In genomic region chr10:125155669-125156068, GRCh38 we compare ENCODE assay signal across 9 cellular contexts. TPM values are rescaled to one million over a fixed set of nuclear protein-coding genes. Genes with fewer than 3 reads are reported as not detected.
DNase-seq lines count a peak whose midpoint lies in the region; TF ChIP-seq lines count a peak whose summit lies in the region.
"Had no signal": no experiment of that assay in that cellular context is flagged by ENCODE, and none has a peak within 500 bp of the region (broad histone marks: within the 10 kb centered on the region; RNA-seq: fewer than 3 reads in every experiment).

No MANE protein-coding gene starts in this region.

- POLR2A ChIA-PET in CD8-positive, alpha-beta memory T cell (lab: Charles Lee) = no interaction called here

- H3K9ac ChIP-seq in endodermal cell (ENCODE audit: extremely low read depth, low read length, poor library complexity, severe bottlenecking) (no peak overlapping the region), mucosa of rectum (ENCODE audit: low read depth in 1 of 2, low read length in 2 of 2) (peak overlapping the region; percentile 28 to 97)

- H3K27me3 ChIP-seq in endodermal cell (ENCODE audit: control insufficient read depth, insufficient read depth, low read length, poor library complexity, severe bottlenecking) (no peaks in the 10 kb centered on the region), mucosa of rectum (ENCODE audit: control insufficient read depth in 2 of 2, insufficient read depth in 2 of 2, low read length in 2 of 2) (no peaks in the 10 kb centered on the region), thyroid gland (no peaks in the 10 kb centered on the region)
- H3K27me3 ChIP-seq in CD8-positive, alpha-beta memory T cell (ENCODE audit: insufficient read depth, low read length, poor library complexity, severe bottlenecking) = peaks cover 5% of the 10 kb centered on the region

- no peak for TF ChIP-seq POLR2A in thyroid gland (IDR thresholded peaks at IDR 0.05)

- H3K36me3 ChIP-seq in endodermal cell (ENCODE audit: control insufficient read depth, insufficient read depth, low read length) (peaks cover 7% of the 10 kb centered on the region), mucosa of rectum (ENCODE audit: control insufficient read depth in 2 of 2, insufficient read depth in 2 of 2, low read length in 2 of 2) (no peaks in the 10 kb centered on the region), thyroid gland (no peaks in the 10 kb centered on the region)
- H3K36me3 ChIP-seq in CD8-positive, alpha-beta memory T cell (ENCODE audit: insufficient read depth, low read length) = no peaks in the 10 kb centered on the region

- H3K4me1 ChIP-seq in endodermal cell (ENCODE audit: control insufficient read depth, insufficient read depth, low read length) (peaks cover 14% of the 10 kb centered on the region), mucosa of rectum (ENCODE audit: control insufficient read depth in 2 of 2, insufficient read depth in 2 of 2, low read length in 2 of 2) (peaks cover 40 to 59% of the 10 kb centered on the region in 2 donors), thyroid gland (peaks cover 70 to 73% of the 10 kb centered on the region in 2 donors)
- peaks cover 5% of the 10 kb centered on the region for H3K4me1 ChIP-seq in CD8-positive, alpha-beta memory T cell (ENCODE audit: insufficient read depth, low read length)

- no peaks in the 10 kb centered on the region for H3K9me3 Mint-ChIP-seq in endodermal cell
- no peaks in the 10 kb centered on the region for H3K9me3 Mint-ChIP-seq in activated T-cell treated with anti-CD3 and anti-CD28 coated beads, Interleukin-2, amount 50 U/mL, for 24 hours
- H3K9me3 Mint-ChIP-seq in CD8-positive, alpha-beta memory T cell = peaks cover 0 to 5% (median 0%) of the 10 kb centered on the region in 5 donors

- intact Hi-C loops in thyroid gland (cut with DNase I) = loop anchor here (10.0 kb wide), 1 partner anchor 71 kb away; no protein-coding TSS in a partner anchor

- H3K9me3 ChIP-seq in endodermal cell (ENCODE audit: control insufficient read depth, low read length) (no peaks in the 10 kb centered on the region), mucosa of rectum (ENCODE audit: control insufficient read depth in 2 of 2, low read length in 2 of 2) (no peaks in the 10 kb centered on the region), thyroid gland (no peaks in the 10 kb centered on the region)
- H3K9me3 ChIP-seq in CD8-positive, alpha-beta memory T cell (ENCODE audit: low read length) = no peaks in the 10 kb centered on the region

- CTCF ChIA-PET in CD8-positive, alpha-beta memory T cell (lab: Charles Lee) = no interaction called here

- peak overlapping the region; percentile 90 for H3K27ac ChIP-seq in endodermal cell (ENCODE audit: low read depth, low read length)
- H3K27ac ChIP-seq in mucosa of rectum (ENCODE audit: low read depth in 2 of 2, low read length in 2 of 2) = peak overlapping the region; percentile 91 to 97
- H3K27ac ChIP-seq in thyroid gland = peak overlapping the region; percentile 95 to 99 (median 98)
- no peak overlapping the region for H3K27ac ChIP-seq in CD8-positive, alpha-beta memory T cell (ENCODE audit: low read depth, low read length)

- no peaks in the 10 kb centered on the region for H3K27me3 Mint-ChIP-seq in endodermal cell (ENCODE audit: insufficient read depth)
- peaks cover 72% of the 10 kb centered on the region for H3K27me3 Mint-ChIP-seq in activated T-cell treated with anti-CD3 and anti-CD28 coated beads, Interleukin-2, amount 50 U/mL, for 24 hours
- H3K27me3 Mint-ChIP-seq in CD8-positive, alpha-beta memory T cell = peaks cover 28 to 64% of the 10 kb centered on the region in 2 donors

- WGBS in endodermal cell (ENCODE audit: insufficient coverage in 1 of 2, insufficient read length in 1 of 2), 2 experiments = 59 to 87% methylated on average over 3 of the region's 3 CpGs
- WGBS in thyroid gland, 2 donors = 62 to 67% methylated on average over 3 of the region's 3 CpGs

- H3K27ac Mint-ChIP-seq in endodermal cell = peak overlapping the region; percentile 59
- no peak overlapping the region for H3K27ac Mint-ChIP-seq in activated T-cell treated with anti-CD3 and anti-CD28 coated beads, Interleukin-2, amount 50 U/mL, for 24 hours
- H3K27ac Mint-ChIP-seq in CD8-positive, alpha-beta memory T cell = no peak overlapping the region

- H3K4me3 ChIP-seq in endodermal cell (ENCODE audit: low read length) (peak overlapping the region; percentile 62), mucosa of rectum (ENCODE audit: low read length in 2 of 2) (no peak overlapping the region), thyroid gland (replicated peaks in 1 of 3) (no peak overlapping the region)
- no peak overlapping the region for H3K4me3 ChIP-seq in CD8-positive, alpha-beta memory T cell (ENCODE audit: low read length)

- DNase-seq in DMS 273 (lab: John Stamatoyannopoulos, UW; ENCODE audit: unreplicated experiment) (peak; percentile 42), DMS 273 treated with DMSO at 0.1 percent for 48 hours (lab: John Stamatoyannopoulos, UW) (no peak), endodermal cell (no peak), thyroid gland (no peak), NCI-H226 (no peak)
- no peak for DNase-seq in activated T-cell treated with anti-CD3 and anti-CD28 coated beads, Interleukin-2, amount 50 U/mL, for 24 hours
- no peak for DNase-seq in CD8-positive, alpha-beta memory T cell
- DNase-seq: stimulated activated naive CD8-positive, alpha-beta T cell treated with anti-CD3 and anti-CD28 coated beads, Interleukin-15, Interleukin-2, amounts not matched to agents 100 U/mL and 50 U/mL, for 24 hours had no signal

- H3K4me3 Mint-ChIP-seq in endodermal cell = peak overlapping the region; percentile 79
- no peak overlapping the region for H3K4me3 Mint-ChIP-seq in activated T-cell treated with anti-CD3 and anti-CD28 coated beads, Interleukin-2, amount 50 U/mL, for 24 hours
- H3K4me3 Mint-ChIP-seq in CD8-positive, alpha-beta memory T cell = no peak overlapping the region

- peaks cover 64% of the 10 kb centered on the region for H3K4me1 Mint-ChIP-seq in endodermal cell
- peaks cover 8% of the 10 kb centered on the region for H3K4me1 Mint-ChIP-seq in activated T-cell treated with anti-CD3 and anti-CD28 coated beads, Interleukin-2, amount 50 U/mL, for 24 hours (ENCODE audit: low read depth)
- peaks cover 7 to 19% (median 10%) of the 10 kb centered on the region in 3 donors for H3K4me1 Mint-ChIP-seq in CD8-positive, alpha-beta memory T cell

- H3K36me3 Mint-ChIP-seq in endodermal cell (ENCODE audit: low read depth) = peaks cover 5% of the 10 kb centered on the region
- no peaks in the 10 kb centered on the region for H3K36me3 Mint-ChIP-seq in activated T-cell treated with anti-CD3 and anti-CD28 coated beads, Interleukin-2, amount 50 U/mL, for 24 hours (ENCODE audit: low read depth)
- H3K36me3 Mint-ChIP-seq in CD8-positive, alpha-beta memory T cell = no peaks in the 10 kb centered on the region

- TF ChIP-seq CTCF in endodermal cell (conservative IDR thresholded peaks at IDR 0.05) (no peak), thyroid gland (IDR thresholded peaks at IDR 0.05) (no peak)

RNA-seq across cellular contexts. Expression of gene CTBP2, which starts 4.7 kb away (rescaled TPM):
- total RNA-seq in endodermal cell = 100 to 1,000 TPM in 1 of 2 donors, 10 to 100 TPM in 1; 75.3 to 109 TPM
- 119 TPM for polyA plus RNA-seq in endodermal cell (2013, experiment 1 of 2)
- 108 TPM for polyA plus RNA-seq in endodermal cell (2013, experiment 2 of 2)
- 100 to 1,000 TPM in 3 of 4 donors, 10 to 100 TPM in 1; 92.4 to 136 (median 125) TPM for total RNA-seq in thyroid gland
- 1 to 10 TPM; 1.4 to 1.8 TPM for total RNA-seq in CD8-positive, alpha-beta memory T cell
- 2.8 TPM for polyA plus RNA-seq in CD8-positive, alpha-beta memory T cell

Comparison
In these comparisons a context has a peak if more than half of its experiments do, and no peak if none do; other contexts are left out.
1. RNA of gene CTBP2, which starts 4.7 kb away (total RNA-seq): 92.4 to 136 TPM in thyroid gland and 75.3 to 109 TPM in endodermal cell; 1.4 to 1.8 TPM in CD8-positive, alpha-beta memory T cell; every median in the first group is over 10 times any median in the second.